ENCODE assay signal across 1 cellular context in the genomic region with DNA sequence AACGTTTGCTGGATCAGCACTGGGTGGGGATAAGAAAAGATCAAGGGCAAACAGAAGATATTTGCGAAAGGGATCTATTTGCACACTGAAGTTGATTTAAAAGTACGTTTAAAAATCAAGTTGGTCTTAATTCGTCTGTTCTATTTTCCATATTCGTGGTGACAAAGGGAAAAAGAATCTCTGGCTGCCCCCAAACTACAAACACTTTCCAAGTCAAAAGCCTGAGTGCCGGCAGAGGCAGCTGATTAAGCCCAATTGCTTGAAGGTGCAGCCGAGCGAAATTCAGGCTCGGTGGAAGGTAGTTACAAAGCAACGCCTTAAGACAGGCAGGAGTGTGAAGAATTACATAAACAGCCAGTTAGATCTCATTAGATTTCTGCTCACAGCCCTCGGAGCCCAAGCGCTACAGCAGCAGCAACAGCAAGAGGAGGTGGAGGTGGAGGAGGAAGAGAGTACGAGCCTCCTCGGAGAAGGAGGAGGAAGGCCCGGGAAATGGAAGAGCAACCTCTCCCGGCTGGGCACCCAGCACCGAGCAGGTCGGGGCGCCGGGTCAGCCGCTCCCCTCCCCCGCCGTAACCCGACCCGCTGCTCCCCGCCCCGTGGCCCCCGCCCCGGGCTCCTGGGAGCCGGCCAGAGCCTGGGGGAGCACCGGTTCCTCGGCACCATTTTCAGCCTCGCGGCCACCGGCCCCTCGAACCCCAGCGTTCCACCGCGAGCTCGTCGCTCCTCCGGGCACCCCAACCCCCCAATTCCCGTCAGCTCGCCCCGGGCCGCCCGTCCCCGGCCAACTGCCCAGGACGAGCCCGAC.
TF ChIP-seq lines count a peak whose summit lies in the region.

No MANE protein-coding gene starts in this region.

TF ChIP-seq in K562, 482 proteins besides CTCF, POLR2A, EP300 and RAD21 (continued from another document and continues in another):
- TF ChIP-seq, protein P1, sequence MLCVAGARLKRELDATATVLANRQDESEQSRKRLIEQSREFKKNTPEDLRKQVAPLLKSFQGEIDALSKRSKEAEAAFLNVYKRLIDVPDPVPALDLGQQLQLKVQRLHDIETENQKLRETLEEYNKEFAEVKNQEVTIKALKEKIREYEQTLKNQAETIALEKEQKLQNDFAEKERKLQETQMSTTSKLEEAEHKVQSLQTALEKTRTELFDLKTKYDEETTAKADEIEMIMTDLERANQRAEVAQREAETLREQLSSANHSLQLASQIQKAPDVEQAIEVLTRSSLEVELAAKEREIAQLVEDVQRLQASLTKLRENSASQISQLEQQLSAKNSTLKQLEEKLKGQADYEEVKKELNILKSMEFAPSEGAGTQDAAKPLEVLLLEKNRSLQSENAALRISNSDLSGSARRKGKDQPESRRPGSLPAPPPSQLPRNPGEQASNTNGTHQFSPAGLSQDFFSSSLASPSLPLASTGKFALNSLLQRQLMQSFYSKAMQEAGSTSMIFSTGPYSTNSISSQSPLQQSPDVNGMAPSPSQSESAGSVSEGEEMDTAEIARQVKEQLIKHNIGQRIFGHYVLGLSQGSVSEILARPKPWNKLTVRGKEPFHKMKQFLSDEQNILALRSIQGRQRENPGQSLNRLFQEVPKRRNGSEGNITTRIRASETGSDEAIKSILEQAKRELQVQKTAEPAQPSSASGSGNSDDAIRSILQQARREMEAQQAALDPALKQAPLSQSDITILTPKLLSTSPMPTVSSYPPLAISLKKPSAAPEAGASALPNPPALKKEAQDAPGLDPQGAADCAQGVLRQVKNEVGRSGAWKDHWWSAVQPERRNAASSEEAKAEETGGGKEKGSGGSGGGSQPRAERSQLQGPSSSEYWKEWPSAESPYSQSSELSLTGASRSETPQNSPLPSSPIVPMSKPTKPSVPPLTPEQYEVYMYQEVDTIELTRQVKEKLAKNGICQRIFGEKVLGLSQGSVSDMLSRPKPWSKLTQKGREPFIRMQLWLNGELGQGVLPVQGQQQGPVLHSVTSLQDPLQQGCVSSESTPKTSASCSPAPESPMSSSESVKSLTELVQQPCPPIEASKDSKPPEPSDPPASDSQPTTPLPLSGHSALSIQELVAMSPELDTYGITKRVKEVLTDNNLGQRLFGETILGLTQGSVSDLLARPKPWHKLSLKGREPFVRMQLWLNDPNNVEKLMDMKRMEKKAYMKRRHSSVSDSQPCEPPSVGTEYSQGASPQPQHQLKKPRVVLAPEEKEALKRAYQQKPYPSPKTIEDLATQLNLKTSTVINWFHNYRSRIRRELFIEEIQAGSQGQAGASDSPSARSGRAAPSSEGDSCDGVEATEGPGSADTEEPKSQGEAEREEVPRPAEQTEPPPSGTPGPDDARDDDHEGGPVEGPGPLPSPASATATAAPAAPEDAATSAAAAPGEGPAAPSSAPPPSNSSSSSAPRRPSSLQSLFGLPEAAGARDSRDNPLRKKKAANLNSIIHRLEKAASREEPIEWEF (CRISPR knock-in tag; IDR thresholded peaks at IDR 0.05) = no peak
- TF ChIP-seq, protein P2, sequence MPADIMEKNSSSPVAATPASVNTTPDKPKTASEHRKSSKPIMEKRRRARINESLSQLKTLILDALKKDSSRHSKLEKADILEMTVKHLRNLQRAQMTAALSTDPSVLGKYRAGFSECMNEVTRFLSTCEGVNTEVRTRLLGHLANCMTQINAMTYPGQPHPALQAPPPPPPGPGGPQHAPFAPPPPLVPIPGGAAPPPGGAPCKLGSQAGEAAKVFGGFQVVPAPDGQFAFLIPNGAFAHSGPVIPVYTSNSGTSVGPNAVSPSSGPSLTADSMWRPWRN (IDR thresholded peaks at IDR 0.05; ENCODE audit: low read depth) = no peak
- no peak for TF ChIP-seq ZBTB7A (IDR thresholded peaks at IDR 0.05; ENCODE audit: borderline replicate concordance, control insufficient read depth, low read depth, low read length)
- no peak for TF ChIP-seq BDP1 (IDR thresholded peaks at IDR 0.05; ENCODE audit: insufficient read depth, insufficient read length)
- no peak for TF ChIP-seq ZFP30 (CRISPR knock-in tag; IDR thresholded peaks at IDR 0.05; ENCODE audit: borderline replicate concordance)
- TF ChIP-seq SMARCA4 (IDR thresholded peaks at IDR 0.05) = peak; percentile 47
- peak; percentile 31 for TF ChIP-seq RBBP5 (IDR thresholded peaks at IDR 0.05; ENCODE audit: borderline replicate concordance, insufficient read depth, low read length, poor library complexity, severe bottlenecking)
- 0 out of 2 replicates have a peak, but pooled peaks have one; percentile 22 for TF ChIP-seq SMAD4 (CRISPR knock-in tag; conservative IDR thresholded peaks at IDR 0.05)
- 0 out of 4 replicates have a peak, but pooled peaks of 1 of the 2 experiments have one; percentile 34 for TF ChIP-seq NONO (IDR thresholded peaks at IDR 0.05; ENCODE audit: low read depth in 2 of 2, low read length in 1 of 2)
- TF ChIP-seq POLR2G (IDR thresholded peaks at IDR 0.05; ENCODE audit: low read depth, low read length) = no peak
- TF ChIP-seq, protein P3, sequence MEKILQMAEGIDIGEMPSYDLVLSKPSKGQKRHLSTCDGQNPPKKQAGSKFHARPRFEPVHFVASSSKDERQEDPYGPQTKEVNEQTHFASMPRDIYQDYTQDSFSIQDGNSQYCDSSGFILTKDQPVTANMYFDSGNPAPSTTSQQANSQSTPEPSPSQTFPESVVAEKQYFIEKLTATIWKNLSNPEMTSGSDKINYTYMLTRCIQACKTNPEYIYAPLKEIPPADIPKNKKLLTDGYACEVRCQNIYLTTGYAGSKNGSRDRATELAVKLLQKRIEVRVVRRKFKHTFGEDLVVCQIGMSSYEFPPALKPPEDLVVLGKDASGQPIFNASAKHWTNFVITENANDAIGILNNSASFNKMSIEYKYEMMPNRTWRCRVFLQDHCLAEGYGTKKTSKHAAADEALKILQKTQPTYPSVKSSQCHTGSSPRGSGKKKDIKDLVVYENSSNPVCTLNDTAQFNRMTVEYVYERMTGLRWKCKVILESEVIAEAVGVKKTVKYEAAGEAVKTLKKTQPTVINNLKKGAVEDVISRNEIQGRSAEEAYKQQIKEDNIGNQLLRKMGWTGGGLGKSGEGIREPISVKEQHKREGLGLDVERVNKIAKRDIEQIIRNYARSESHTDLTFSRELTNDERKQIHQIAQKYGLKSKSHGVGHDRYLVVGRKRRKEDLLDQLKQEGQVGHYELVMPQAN (IDR thresholded peaks at IDR 0.05; ENCODE audit: borderline replicate concordance) = 0 out of 2 replicates have a peak, but pooled peaks have one; percentile 37
- TF ChIP-seq, protein P4, sequence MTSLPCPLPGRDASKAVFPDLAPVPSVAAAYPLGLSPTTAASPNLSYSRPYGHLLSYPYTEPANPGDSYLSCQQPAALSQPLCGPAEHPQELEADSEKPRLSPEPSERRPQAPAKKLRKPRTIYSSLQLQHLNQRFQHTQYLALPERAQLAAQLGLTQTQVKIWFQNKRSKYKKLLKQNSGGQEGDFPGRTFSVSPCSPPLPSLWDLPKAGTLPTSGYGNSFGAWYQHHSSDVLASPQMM (CRISPR knock-in tag; IDR thresholded peaks at IDR 0.05) = no peak
- TF ChIP-seq ZNF584 (CRISPR knock-in tag; IDR thresholded peaks at IDR 0.05; ENCODE audit: low read depth) = no peak
- TF ChIP-seq SMAD3 (CRISPR knock-in tag; conservative IDR thresholded peaks at IDR 0.05) = no peak
- TF ChIP-seq, protein P5, sequence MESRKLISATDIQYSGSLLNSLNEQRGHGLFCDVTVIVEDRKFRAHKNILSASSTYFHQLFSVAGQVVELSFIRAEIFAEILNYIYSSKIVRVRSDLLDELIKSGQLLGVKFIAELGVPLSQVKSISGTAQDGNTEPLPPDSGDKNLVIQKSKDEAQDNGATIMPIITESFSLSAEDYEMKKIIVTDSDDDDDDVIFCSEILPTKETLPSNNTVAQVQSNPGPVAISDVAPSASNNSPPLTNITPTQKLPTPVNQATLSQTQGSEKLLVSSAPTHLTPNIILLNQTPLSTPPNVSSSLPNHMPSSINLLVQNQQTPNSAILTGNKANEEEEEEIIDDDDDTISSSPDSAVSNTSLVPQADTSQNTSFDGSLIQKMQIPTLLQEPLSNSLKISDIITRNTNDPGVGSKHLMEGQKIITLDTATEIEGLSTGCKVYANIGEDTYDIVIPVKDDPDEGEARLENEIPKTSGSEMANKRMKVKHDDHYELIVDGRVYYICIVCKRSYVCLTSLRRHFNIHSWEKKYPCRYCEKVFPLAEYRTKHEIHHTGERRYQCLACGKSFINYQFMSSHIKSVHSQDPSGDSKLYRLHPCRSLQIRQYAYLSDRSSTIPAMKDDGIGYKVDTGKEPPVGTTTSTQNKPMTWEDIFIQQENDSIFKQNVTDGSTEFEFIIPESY (CRISPR knock-in tag; IDR thresholded peaks at IDR 0.05) = no peak
- TF ChIP-seq, protein P6, sequence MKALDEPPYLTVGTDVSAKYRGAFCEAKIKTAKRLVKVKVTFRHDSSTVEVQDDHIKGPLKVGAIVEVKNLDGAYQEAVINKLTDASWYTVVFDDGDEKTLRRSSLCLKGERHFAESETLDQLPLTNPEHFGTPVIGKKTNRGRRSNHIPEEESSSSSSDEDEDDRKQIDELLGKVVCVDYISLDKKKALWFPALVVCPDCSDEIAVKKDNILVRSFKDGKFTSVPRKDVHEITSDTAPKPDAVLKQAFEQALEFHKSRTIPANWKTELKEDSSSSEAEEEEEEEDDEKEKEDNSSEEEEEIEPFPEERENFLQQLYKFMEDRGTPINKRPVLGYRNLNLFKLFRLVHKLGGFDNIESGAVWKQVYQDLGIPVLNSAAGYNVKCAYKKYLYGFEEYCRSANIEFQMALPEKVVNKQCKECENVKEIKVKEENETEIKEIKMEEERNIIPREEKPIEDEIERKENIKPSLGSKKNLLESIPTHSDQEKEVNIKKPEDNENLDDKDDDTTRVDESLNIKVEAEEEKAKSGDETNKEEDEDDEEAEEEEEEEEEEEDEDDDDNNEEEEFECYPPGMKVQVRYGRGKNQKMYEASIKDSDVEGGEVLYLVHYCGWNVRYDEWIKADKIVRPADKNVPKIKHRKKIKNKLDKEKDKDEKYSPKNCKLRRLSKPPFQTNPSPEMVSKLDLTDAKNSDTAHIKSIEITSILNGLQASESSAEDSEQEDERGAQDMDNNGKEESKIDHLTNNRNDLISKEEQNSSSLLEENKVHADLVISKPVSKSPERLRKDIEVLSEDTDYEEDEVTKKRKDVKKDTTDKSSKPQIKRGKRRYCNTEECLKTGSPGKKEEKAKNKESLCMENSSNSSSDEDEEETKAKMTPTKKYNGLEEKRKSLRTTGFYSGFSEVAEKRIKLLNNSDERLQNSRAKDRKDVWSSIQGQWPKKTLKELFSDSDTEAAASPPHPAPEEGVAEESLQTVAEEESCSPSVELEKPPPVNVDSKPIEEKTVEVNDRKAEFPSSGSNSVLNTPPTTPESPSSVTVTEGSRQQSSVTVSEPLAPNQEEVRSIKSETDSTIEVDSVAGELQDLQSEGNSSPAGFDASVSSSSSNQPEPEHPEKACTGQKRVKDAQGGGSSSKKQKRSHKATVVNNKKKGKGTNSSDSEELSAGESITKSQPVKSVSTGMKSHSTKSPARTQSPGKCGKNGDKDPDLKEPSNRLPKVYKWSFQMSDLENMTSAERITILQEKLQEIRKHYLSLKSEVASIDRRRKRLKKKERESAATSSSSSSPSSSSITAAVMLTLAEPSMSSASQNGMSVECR (CRISPR knock-in tag; IDR thresholded peaks at IDR 0.05) = peak; percentile 30; the same call in 1 of the 2 replicates
- TF ChIP-seq KHSRP (IDR thresholded peaks at IDR 0.05) = no peak
- TF ChIP-seq ZNF316 (IDR thresholded peaks at IDR 0.05) = 0 out of 2 replicates have a peak, but pooled peaks have one; percentile 46
- peak; percentile 36; the same call in 1 of the 2 replicates for TF ChIP-seq SUPT5H (IDR thresholded peaks at IDR 0.05)
- TF ChIP-seq POLR2AphosphoS2 (IDR thresholded peaks at IDR 0.05; ENCODE audit: low read length) = no peak; the same call in 1 of the 2 replicates
- no peak for TF ChIP-seq NFE2L1 (tag; IDR thresholded peaks at IDR 0.05; ENCODE audit: borderline replicate concordance, low read depth)
- no peak for TF ChIP-seq KLF6 (CRISPR knock-in tag; IDR thresholded peaks at IDR 0.05; ENCODE audit: borderline replicate concordance)
- no peak for TF ChIP-seq FOXA3 (CRISPR knock-in tag; conservative IDR thresholded peaks at IDR 0.05 in 1 of 2, IDR thresholded peaks at IDR 0.05 in 1 of 2)
- no peak for TF ChIP-seq ZNF785 (CRISPR knock-in tag; IDR thresholded peaks at IDR 0.05)
- TF ChIP-seq MECOM (CRISPR knock-in tag; IDR thresholded peaks at IDR 0.05) = no peak
- no peak for TF ChIP-seq MCM2 (IDR thresholded peaks at IDR 0.05; ENCODE audit: low read depth)
- TF ChIP-seq TBP (optimal IDR thresholded peaks at IDR 0.05; ENCODE audit: low read depth, low read length) = peak; percentile 20
- peak; percentile 36 to 47; a peak in 1 of 4 replicates for TF ChIP-seq FOXK2 (conservative IDR thresholded peaks at IDR 0.05 in 1 of 2, IDR thresholded peaks at IDR 0.05 in 1 of 2; ENCODE audit: low read depth in 2 of 2)
- TF ChIP-seq, protein P7, sequence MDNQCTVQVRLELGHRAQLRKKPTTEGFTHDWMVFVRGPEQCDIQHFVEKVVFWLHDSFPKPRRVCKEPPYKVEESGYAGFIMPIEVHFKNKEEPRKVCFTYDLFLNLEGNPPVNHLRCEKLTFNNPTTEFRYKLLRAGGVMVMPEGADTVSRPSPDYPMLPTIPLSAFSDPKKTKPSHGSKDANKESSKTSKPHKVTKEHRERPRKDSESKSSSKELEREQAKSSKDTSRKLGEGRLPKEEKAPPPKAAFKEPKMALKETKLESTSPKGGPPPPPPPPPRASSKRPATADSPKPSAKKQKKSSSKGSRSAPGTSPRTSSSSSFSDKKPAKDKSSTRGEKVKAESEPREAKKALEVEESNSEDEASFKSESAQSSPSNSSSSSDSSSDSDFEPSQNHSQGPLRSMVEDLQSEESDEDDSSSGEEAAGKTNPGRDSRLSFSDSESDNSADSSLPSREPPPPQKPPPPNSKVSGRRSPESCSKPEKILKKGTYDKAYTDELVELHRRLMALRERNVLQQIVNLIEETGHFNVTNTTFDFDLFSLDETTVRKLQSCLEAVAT (IDR thresholded peaks at IDR 0.05) = peak; percentile 22 to 50; a peak in 1 of 4 replicates
- TF ChIP-seq CXXC5 (CRISPR knock-in tag; IDR thresholded peaks at IDR 0.05) = 0 out of 2 replicates have a peak, but pooled peaks have one; percentile 10
- TF ChIP-seq TAL1 (IDR thresholded peaks at IDR 0.05) = no peak
- peak; percentile 33; the same call in 1 of the 2 replicates for TF ChIP-seq SP1 (CRISPR knock-in tag; IDR thresholded peaks at IDR 0.05)
- no peak for TF ChIP-seq ZSCAN32 (CRISPR knock-in tag; IDR thresholded peaks at IDR 0.05)
- TF ChIP-seq, protein P8, sequence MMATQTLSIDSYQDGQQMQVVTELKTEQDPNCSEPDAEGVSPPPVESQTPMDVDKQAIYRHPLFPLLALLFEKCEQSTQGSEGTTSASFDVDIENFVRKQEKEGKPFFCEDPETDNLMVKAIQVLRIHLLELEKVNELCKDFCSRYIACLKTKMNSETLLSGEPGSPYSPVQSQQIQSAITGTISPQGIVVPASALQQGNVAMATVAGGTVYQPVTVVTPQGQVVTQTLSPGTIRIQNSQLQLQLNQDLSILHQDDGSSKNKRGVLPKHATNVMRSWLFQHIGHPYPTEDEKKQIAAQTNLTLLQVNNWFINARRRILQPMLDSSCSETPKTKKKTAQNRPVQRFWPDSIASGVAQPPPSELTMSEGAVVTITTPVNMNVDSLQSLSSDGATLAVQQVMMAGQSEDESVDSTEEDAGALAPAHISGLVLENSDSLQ (IDR thresholded peaks at IDR 0.05) = peak; percentile 51; the same call in 1 of the 2 replicates
- no peak for TF ChIP-seq COPS2 (conservative IDR thresholded peaks at IDR 0.05)
- TF ChIP-seq EGR1 (conservative IDR thresholded peaks at IDR 0.05) = no peak; the same call in 1 of the 2 replicates
- no peak for TF ChIP-seq RB1 (IDR thresholded peaks at IDR 0.05; ENCODE audit: low read depth)
- TF ChIP-seq SAP30 (IDR thresholded peaks at IDR 0.05; ENCODE audit: borderline replicate concordance, insufficient read depth, low read depth, low read length, poor library complexity, severe bottlenecking) = no peak
- no peak for TF ChIP-seq NCOA1 (IDR thresholded peaks at IDR 0.05; ENCODE audit: low read depth)
- no peak; the same call in 1 of the 2 replicates for TF ChIP-seq MAFG (tag; conservative IDR thresholded peaks at IDR 0.05)
- no peak for TF ChIP-seq PTTG1 (tag; IDR thresholded peaks at IDR 0.05; ENCODE audit: low read depth)
- no peak for TF ChIP-seq NR2C2 (CRISPR knock-in tag; IDR thresholded peaks at IDR 0.05)
- peak; percentile 63 for TF ChIP-seq NR2C2 (tag; IDR thresholded peaks at IDR 0.05)
- TF ChIP-seq ASH1L (IDR thresholded peaks at IDR 0.05; ENCODE audit: borderline replicate concordance, low read depth, partially characterized antibody) = no peak
